9 cellular contexts compared by ENCODE assay signal in the genomic region with DNA sequence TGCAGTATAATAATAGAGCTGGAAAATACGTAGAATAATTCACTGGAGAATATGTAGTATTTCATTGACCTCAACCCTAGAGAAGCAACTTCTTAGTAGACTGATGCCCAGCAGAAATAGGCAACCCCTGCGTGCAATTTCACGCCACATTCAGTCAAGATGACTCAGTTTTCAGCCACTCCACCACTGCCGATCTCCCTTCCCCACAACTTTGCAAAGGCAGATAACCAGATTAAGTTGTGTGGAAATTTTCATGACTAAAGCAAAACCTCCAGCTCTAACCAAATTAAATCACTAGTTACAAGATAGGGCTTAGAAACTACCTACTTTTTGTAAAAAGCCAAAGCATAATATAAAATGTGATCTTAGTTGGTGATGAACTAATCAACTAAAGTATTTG.
DNase-seq lines count a peak whose midpoint lies in the region; ATAC-seq and TF ChIP-seq lines count a peak whose summit lies in the region.
"Had no signal": no experiment of that assay in that cellular context is flagged by ENCODE, and none has a peak within 500 bp of the region (broad histone marks: within the 10 kb centered on the region; RNA-seq: fewer than 3 reads in every experiment).

No MANE protein-coding gene starts in this region.

- H3K4me3 Mint-ChIP-seq in activated T-helper 2 cell treated with anti-CD3 and anti-CD28 coated beads, Interferon-gamma antibody, Interleukin-2, Interleukin-4, amounts not matched to agents 10 μg/mL and 5 μg/mL and 100 μg/mL, durations not matched to agents 14 hours and 24 hours and 36 hours (ENCODE audit: low read depth): no peak overlapping the region
- H3K4me3 Mint-ChIP-seq in naive B cell: peak overlapping the region in 7 of 8 donors; percentile 24 to 86 (median 56)

- ATAC-seq in GM19372 (IDR thresholded peaks at IDR 0.05; ENCODE audit: low read depth, unreplicated experiment) (peak; percentile 38), naive B cell (ENCODE audit: low read depth in 2 of 2) (no peak), HG03139 (IDR thresholded peaks at IDR 0.05; ENCODE audit: unreplicated experiment) (no peak)

- no peak overlapping the region for H3K27ac ChIP-seq in WERI-Rb-1
- H3K27ac ChIP-seq: parathyroid adenoma had no signal

- H3K36me3 ChIP-seq in WERI-Rb-1: no peaks in the 10 kb centered on the region

- peaks cover 26% of the 10 kb centered on the region for H3K36me3 Mint-ChIP-seq in activated T-helper 2 cell treated with anti-CD3 and anti-CD28 coated beads, Interferon-gamma antibody, Interleukin-2, Interleukin-4, amounts not matched to agents 10 μg/mL and 5 μg/mL and 100 μg/mL, durations not matched to agents 14 hours and 24 hours and 36 hours (ENCODE audit: low read depth)
- no peaks in the 10 kb centered on the region for H3K36me3 Mint-ChIP-seq in naive B cell

- peaks cover 4% of the 10 kb centered on the region for H3K9me3 Mint-ChIP-seq in activated T-helper 2 cell treated with anti-CD3 and anti-CD28 coated beads, Interferon-gamma antibody, Interleukin-2, Interleukin-4, amounts not matched to agents 10 μg/mL and 5 μg/mL and 100 μg/mL, durations not matched to agents 14 hours and 24 hours and 36 hours
- peaks cover 0 to 2% (median 0%) of the 10 kb centered on the region in 7 donors for H3K9me3 Mint-ChIP-seq in naive B cell

- DNase-seq in NB4 (ENCODE audit: low read depth): peak; percentile 92
- peak; percentile 66 for DNase-seq in activated T-helper 2 cell treated with anti-CD3 and anti-CD28 coated beads, Interferon-gamma antibody, Interleukin-2, Interleukin-4, amounts not matched to agents 10 μg/mL and 5 μg/mL and 100 μg/mL, durations not matched to agents 14 hours and 24 hours and 36 hours (ENCODE audit: low spot score)
- no peak for DNase-seq in naive B cell
- DNase-seq in WERI-Rb-1: no peak
- no peak for DNase-seq in GM10266 (ENCODE audit: extremely low spot score)
- no peak for DNase-seq in NCI-H748 (lab: John Stamatoyannopoulos, UW; ENCODE audit: unreplicated experiment)

- H3K4me3 ChIP-seq in NB4 (ENCODE audit: low read depth, low read length) (no peak overlapping the region), WERI-Rb-1 (ENCODE audit: low read depth, low read length) (no peak overlapping the region)

- H3K27me3 ChIP-seq in WERI-Rb-1 (ENCODE audit: insufficient read depth, low read depth, severe bottlenecking): no peaks in the 10 kb centered on the region

- H3K27me3 Mint-ChIP-seq in activated T-helper 2 cell treated with anti-CD3 and anti-CD28 coated beads, Interferon-gamma antibody, Interleukin-2, Interleukin-4, amounts not matched to agents 10 μg/mL and 5 μg/mL and 100 μg/mL, durations not matched to agents 14 hours and 24 hours and 36 hours (ENCODE audit: low read depth): no peaks in the 10 kb centered on the region
- H3K27me3 Mint-ChIP-seq in naive B cell: no peaks in the 10 kb centered on the region

- intact Hi-C loops in activated T-helper 2 cell treated with anti-CD3 and anti-CD28 coated beads, Interferon-gamma antibody, Interleukin-2, Interleukin-4, amounts not matched to agents 10 μg/mL and 5 μg/mL and 100 μg/mL, durations not matched to agents 14 hours and 24 hours and 36 hours (cut with micrococcal nuclease): loop anchor here (1.0 to 2.0 kb wide), 4 partner anchors 8 to 40 kb away; no protein-coding TSS in a partner anchor

- H3K4me1 Mint-ChIP-seq in activated T-helper 2 cell treated with anti-CD3 and anti-CD28 coated beads, Interferon-gamma antibody, Interleukin-2, Interleukin-4, amounts not matched to agents 10 μg/mL and 5 μg/mL and 100 μg/mL, durations not matched to agents 14 hours and 24 hours and 36 hours (ENCODE audit: low read depth): peaks cover 81% of the 10 kb centered on the region
- H3K4me1 Mint-ChIP-seq in naive B cell: peaks cover 55 to 91% (median 62%) of the 10 kb centered on the region in 3 donors

- no peaks in the 10 kb centered on the region for H3K9me3 ChIP-seq in WERI-Rb-1 (ENCODE audit: severe bottlenecking)

- peak overlapping the region; percentile 62 for H3K27ac Mint-ChIP-seq in activated T-helper 2 cell treated with anti-CD3 and anti-CD28 coated beads, Interferon-gamma antibody, Interleukin-2, Interleukin-4, amounts not matched to agents 10 μg/mL and 5 μg/mL and 100 μg/mL, durations not matched to agents 14 hours and 24 hours and 36 hours
- H3K27ac Mint-ChIP-seq in naive B cell: peak overlapping the region; percentile 81 to 98 (median 88)

- no peak for TF ChIP-seq CTCF in NB4 (IDR thresholded peaks at IDR 0.05; ENCODE audit: low read depth, low read length)
- TF ChIP-seq CTCF in WERI-Rb-1 (IDR thresholded peaks at IDR 0.05; ENCODE audit: low read depth, low read length): no peak
- TF ChIP-seq CTCF in GM10266 (IDR thresholded peaks at IDR 0.05; ENCODE audit: control insufficient read depth, insufficient read depth, low read depth, missing control alignments): no peak

- no peak for TF ChIP-seq POLR2A in NB4 (IDR thresholded peaks at IDR 0.05; ENCODE audit: extremely low read depth, insufficient read length)

Comparison
In these comparisons a context has a peak if more than half of its experiments do, and no peak if none do; other contexts are left out.
1. DNase-seq: peak in NB4 (single experiment) and activated T-helper 2 cell treated with anti-CD3 and anti-CD28 coated beads, Interferon-gamma antibody, Interleukin-2, Interleukin-4, amounts not matched to agents 10 μg/mL and 5 μg/mL and 100 μg/mL, durations not matched to agents 14 hours and 24 hours and 36 hours (single experiment); none in naive B cell (single experiment), WERI-Rb-1 (single experiment), GM10266 (single experiment) and NCI-H748 (single experiment).